ENCODE assay signal across 2 cellular contexts in genomic region chr7:12642539-12642938, GRCh38.
TF ChIP-seq lines count a peak whose summit lies in the region.

No MANE protein-coding gene starts in this region.

TF ChIP-seq in HCT116, 20 proteins besides CTCF, POLR2A, EP300 and RAD21:
- TF ChIP-seq, protein P1, sequence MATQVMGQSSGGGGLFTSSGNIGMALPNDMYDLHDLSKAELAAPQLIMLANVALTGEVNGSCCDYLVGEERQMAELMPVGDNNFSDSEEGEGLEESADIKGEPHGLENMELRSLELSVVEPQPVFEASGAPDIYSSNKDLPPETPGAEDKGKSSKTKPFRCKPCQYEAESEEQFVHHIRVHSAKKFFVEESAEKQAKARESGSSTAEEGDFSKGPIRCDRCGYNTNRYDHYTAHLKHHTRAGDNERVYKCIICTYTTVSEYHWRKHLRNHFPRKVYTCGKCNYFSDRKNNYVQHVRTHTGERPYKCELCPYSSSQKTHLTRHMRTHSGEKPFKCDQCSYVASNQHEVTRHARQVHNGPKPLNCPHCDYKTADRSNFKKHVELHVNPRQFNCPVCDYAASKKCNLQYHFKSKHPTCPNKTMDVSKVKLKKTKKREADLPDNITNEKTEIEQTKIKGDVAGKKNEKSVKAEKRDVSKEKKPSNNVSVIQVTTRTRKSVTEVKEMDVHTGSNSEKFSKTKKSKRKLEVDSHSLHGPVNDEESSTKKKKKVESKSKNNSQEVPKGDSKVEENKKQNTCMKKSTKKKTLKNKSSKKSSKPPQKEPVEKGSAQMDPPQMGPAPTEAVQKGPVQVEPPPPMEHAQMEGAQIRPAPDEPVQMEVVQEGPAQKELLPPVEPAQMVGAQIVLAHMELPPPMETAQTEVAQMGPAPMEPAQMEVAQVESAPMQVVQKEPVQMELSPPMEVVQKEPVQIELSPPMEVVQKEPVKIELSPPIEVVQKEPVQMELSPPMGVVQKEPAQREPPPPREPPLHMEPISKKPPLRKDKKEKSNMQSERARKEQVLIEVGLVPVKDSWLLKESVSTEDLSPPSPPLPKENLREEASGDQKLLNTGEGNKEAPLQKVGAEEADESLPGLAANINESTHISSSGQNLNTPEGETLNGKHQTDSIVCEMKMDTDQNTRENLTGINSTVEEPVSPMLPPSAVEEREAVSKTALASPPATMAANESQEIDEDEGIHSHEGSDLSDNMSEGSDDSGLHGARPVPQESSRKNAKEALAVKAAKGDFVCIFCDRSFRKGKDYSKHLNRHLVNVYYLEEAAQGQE (IDR thresholded peaks at IDR 0.05; ENCODE audit: low read depth): no peak
- TF ChIP-seq TCF7L2 (IDR thresholded peaks at IDR 0.05; ENCODE audit: borderline replicate concordance, extremely low read depth, insufficient read depth, insufficient read length) (no peak), YY1 (IDR thresholded peaks at IDR 0.05; ENCODE audit: extremely low read depth, insufficient replicate concordance, low read depth, low read length) (no peak)

TF ChIP-seq in K562, 482 proteins besides CTCF, POLR2A, EP300 and RAD21:
- peak; percentile 82 for TF ChIP-seq PRDM10 (IDR thresholded peaks at IDR 0.05; ENCODE audit: partially characterized antibody)
- 0 out of 2 replicates have a peak, but pooled peaks have one; percentile 10 for TF ChIP-seq ESRRA (IDR thresholded peaks at IDR 0.05; ENCODE audit: borderline replicate concordance, low read depth)
- TF ChIP-seq ZNF436 (CRISPR knock-in tag; IDR thresholded peaks at IDR 0.05): no peak
